In genomic region chr2:19571773-19572172, GRCh38 we compare ENCODE assay signal across 5 cellular contexts.
"Had no signal": no experiment of that assay in that cellular context is flagged by ENCODE, and none has a peak within 500 bp of the region (broad histone marks: within the 10 kb centered on the region; RNA-seq: fewer than 3 reads in every experiment).

No MANE protein-coding gene starts in this region.

- H3K4me3 ChIP-seq: K562 had no signal

- H3K36me3 Mint-ChIP-seq: IgD-negative memory B cell had no signal

- H3K4me3 Mint-ChIP-seq: IgD-negative memory B cell had no signal

- DNase-seq: KBM-7 had no signal

- ATAC-seq: HepG2, K562 had no signal

- H3K27ac ChIP-seq: HL-60 had no signal

- H3K4me1 Mint-ChIP-seq: IgD-negative memory B cell had no signal
